In the genomic region with DNA sequence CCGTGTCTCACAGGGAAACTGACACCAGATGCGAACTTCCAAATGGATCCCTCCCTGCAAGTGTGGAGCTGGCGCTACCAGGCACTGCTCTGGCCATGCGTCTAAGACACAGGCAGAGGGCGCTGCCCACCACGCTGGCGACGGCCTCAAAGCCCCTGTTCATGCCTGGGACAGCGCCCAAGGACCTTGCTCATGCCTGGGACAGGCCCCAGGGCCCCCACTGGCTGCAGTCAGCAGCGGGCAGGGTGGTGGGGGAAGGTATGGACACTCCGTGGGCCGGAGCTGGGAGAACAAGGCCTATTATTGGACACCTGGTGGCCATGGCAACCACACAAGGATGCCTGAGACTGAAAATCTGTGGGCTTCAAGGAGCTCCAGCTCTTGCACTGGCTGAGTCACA, we compare ENCODE assay signal across 8 cellular contexts. TPM values are rescaled to one million over a fixed set of nuclear protein-coding genes. Genes with fewer than 3 reads are reported as not detected.
A peak's percentile ranks its signal among the peaks of the same experiment; 100 is the strongest.
DNase-seq lines count a peak whose midpoint lies in the region; ATAC-seq and TF ChIP-seq lines count a peak whose summit lies in the region.

No MANE protein-coding gene starts in this region.

- peaks cover 17% of the 10 kb centered on the region for H3K4me1 Mint-ChIP-seq in activated CD4-positive, alpha-beta T cell treated with anti-CD3 and anti-CD28 coated beads, Interleukin-2, amount 10 ng/mL, durations not matched to agents 24 days and 14 days

- H3K4me3 ChIP-seq in dorsolateral prefrontal cortex (peak overlapping the region in 1 of 59 donors; percentile 5), lower lobe of right lung (no peak overlapping the region)

- H3K4me3 Mint-ChIP-seq in activated CD4-positive, alpha-beta T cell treated with anti-CD3 and anti-CD28 coated beads, Interleukin-2, amount 10 ng/mL, durations not matched to agents 24 days and 14 days = no peak overlapping the region

- H3K27me3 ChIP-seq in dorsolateral prefrontal cortex = peaks cover 0 to 2% (median 0%) of the 10 kb centered on the region in 45 donors
- peaks cover 3% of the 10 kb centered on the region for H3K27me3 ChIP-seq in lower lobe of right lung (ENCODE audit: low read depth)

- peaks cover 3% of the 10 kb centered on the region for H3K9me3 Mint-ChIP-seq in activated CD4-positive, alpha-beta T cell treated with anti-CD3 and anti-CD28 coated beads, Interleukin-2, amount 10 ng/mL, durations not matched to agents 24 days and 14 days

- no peaks in the 10 kb centered on the region for H3K9me3 ChIP-seq in lower lobe of right lung

- H3K27me3 Mint-ChIP-seq in activated CD4-positive, alpha-beta T cell treated with anti-CD3 and anti-CD28 coated beads, Interleukin-2, amount 10 ng/mL, durations not matched to agents 24 days and 14 days = peaks cover 2% of the 10 kb centered on the region

- ATAC-seq in lower lobe of right lung = peak; percentile 81 to 86
- ATAC-seq in HG02798 (IDR thresholded peaks at IDR 0.05; ENCODE audit: poor library complexity, unreplicated experiment) = no peak

- H3K36me3 ChIP-seq in lower lobe of right lung = no peaks in the 10 kb centered on the region

- H3K36me3 Mint-ChIP-seq in activated CD4-positive, alpha-beta T cell treated with anti-CD3 and anti-CD28 coated beads, Interleukin-2, amount 10 ng/mL, durations not matched to agents 24 days and 14 days (ENCODE audit: low read depth) = no peaks in the 10 kb centered on the region

- peak in 55 of 56 donors; percentile 52 to 88 (median 75) for TF ChIP-seq CTCF in dorsolateral prefrontal cortex (IDR thresholded peaks at IDR 0.05 in 54 of 56, conservative IDR thresholded peaks at IDR 0.05 in 2 of 56; ENCODE audit: low read depth in 1 of 56, partially characterized antibody in 56 of 56)
- peak; percentile 86 for TF ChIP-seq CTCF in lower lobe of right lung (IDR thresholded peaks at IDR 0.05)

- H3K4me1 ChIP-seq in lower lobe of right lung = peaks cover 15% of the 10 kb centered on the region

- H3K27ac ChIP-seq in dorsolateral prefrontal cortex (peak overlapping the region in 8 of 59 donors; percentile 0 to 71 (median 38)), lower lobe of right lung (no peak overlapping the region)

- intact Hi-C loops in activated CD4-positive, alpha-beta T cell treated with anti-CD3 and anti-CD28 coated beads, Interleukin-2, amount 10 ng/mL, durations not matched to agents 24 days and 14 days (cut with micrococcal nuclease) = loop anchor here (1.0 kb wide), 1 partner anchor 29 kb away; no protein-coding TSS in a partner anchor
- intact Hi-C loops in dorsolateral prefrontal cortex (cut with DNase I) = loop anchor here in 1 of 2 donors (1.0 kb wide), 1 partner anchor 29 kb away; no protein-coding TSS in a partner anchor
- intact Hi-C loops in lower lobe of right lung (cut with DNase I) = no loop called here

- peak overlapping the region; percentile 58 for H3K27ac Mint-ChIP-seq in activated CD4-positive, alpha-beta T cell treated with anti-CD3 and anti-CD28 coated beads, Interleukin-2, amount 10 ng/mL, durations not matched to agents 24 days and 14 days

- DNase-seq in NCI-H524 (lab: John Stamatoyannopoulos, UW) (peak; percentile 34 to 61), NCI-H524 treated with DMSO at 0.1 percent for 48 hours (lab: John Stamatoyannopoulos, UW) (no peak), NCI-H128 (lab: John Stamatoyannopoulos, UW; ENCODE audit: unreplicated experiment) (peak; percentile 10), dorsolateral prefrontal cortex (peak; percentile 59 to 83 (median 74)), lower lobe of right lung (peak; percentile 83)
- peak; percentile 84 for DNase-seq in activated CD4-positive, alpha-beta T cell treated with anti-CD3 and anti-CD28 coated beads, Interleukin-2, amount 10 ng/mL, durations not matched to agents 24 days and 14 days
- peak; percentile 28 for DNase-seq in stimulated activated CD8-positive, alpha-beta memory T cell treated with anti-CD3 and anti-CD28 coated beads, Interleukin-7, amount 100 ng/mL, for 24 hours (ENCODE audit: low read depth)

RNA-seq across cellular contexts. Expression of a gene that starts 8.8 kb away (rescaled TPM):
- total RNA-seq in activated CD4-positive, alpha-beta T cell treated with anti-CD3 and anti-CD28 coated beads, Interleukin-2, amount 10 ng/mL, durations not matched to agents 24 days and 14 days = 9.3 and 11.0 TPM in 2 replicates
- total RNA-seq in dorsolateral prefrontal cortex (1 to 10 TPM in 1 of 120 experiments, under 1 TPM in 2, not detected in 117; 0.60 to 1.1 (median 0.88) TPM), lower lobe of right lung (4.5 TPM)

RNA-seq across cellular contexts. Expression of a gene that starts 19.0 kb away (rescaled TPM):
- total RNA-seq in activated CD4-positive, alpha-beta T cell treated with anti-CD3 and anti-CD28 coated beads, Interleukin-2, amount 10 ng/mL, durations not matched to agents 24 days and 14 days = not detected in 2 replicates
- total RNA-seq in dorsolateral prefrontal cortex (under 1 TPM in 2 of 120 experiments, not detected in 118; 0.50 to 0.63 TPM), lower lobe of right lung (15.3 TPM)

RNA-seq across cellular contexts. Expression of a gene that starts 21.9 kb away (rescaled TPM):
- 10.2 and 11.8 TPM in 2 replicates for total RNA-seq in activated CD4-positive, alpha-beta T cell treated with anti-CD3 and anti-CD28 coated beads, Interleukin-2, amount 10 ng/mL, durations not matched to agents 24 days and 14 days
- total RNA-seq in dorsolateral prefrontal cortex = 1 to 10 TPM in 10 of 120 experiments, under 1 TPM in 11, not detected in 99; 0.62 to 1.6 (median 0.97) TPM
- total RNA-seq in lower lobe of right lung = 26.5 TPM

RNA-seq across cellular contexts. Expression of a gene that starts 40.7 kb away (rescaled TPM):
- not detected in 2 replicates for total RNA-seq in activated CD4-positive, alpha-beta T cell treated with anti-CD3 and anti-CD28 coated beads, Interleukin-2, amount 10 ng/mL, durations not matched to agents 24 days and 14 days
- total RNA-seq in dorsolateral prefrontal cortex (not detected), lower lobe of right lung (not detected)

RNA-seq across cellular contexts. Expression of a gene that starts 44.1 kb away (rescaled TPM):
- 21.2 and 22.2 TPM in 2 replicates for total RNA-seq in activated CD4-positive, alpha-beta T cell treated with anti-CD3 and anti-CD28 coated beads, Interleukin-2, amount 10 ng/mL, durations not matched to agents 24 days and 14 days
- total RNA-seq in dorsolateral prefrontal cortex (10 to 100 TPM; 19.4 to 46.0 (median 31.2) TPM), lower lobe of right lung (27.8 TPM)
